ENCODE assay signal across 1 cellular context in the genomic region with DNA sequence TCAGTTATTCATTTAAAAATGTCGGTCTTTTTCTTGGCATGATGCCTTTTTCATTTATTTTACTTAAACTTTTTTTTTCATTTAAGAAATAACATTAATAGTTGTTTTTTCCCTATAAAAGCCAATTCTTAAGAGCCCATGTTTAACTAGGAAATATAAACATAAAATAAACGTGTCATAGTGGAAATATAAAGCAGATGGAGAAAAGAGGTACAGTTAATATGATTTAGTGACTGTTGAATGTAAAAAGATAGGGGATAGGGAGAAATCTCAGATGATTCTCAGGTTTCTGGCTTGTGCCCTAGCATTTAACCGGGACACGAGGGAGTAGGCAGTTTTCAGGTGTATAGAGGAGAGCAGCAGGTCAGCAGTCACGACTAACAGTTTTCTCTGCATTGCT. TPM values are rescaled to one million over a fixed set of nuclear protein-coding genes. Genes with fewer than 3 reads are reported as not detected.
"Had no signal": no experiment of that assay in that cellular context is flagged by ENCODE, and none has a peak within 500 bp of the region (broad histone marks: within the 10 kb centered on the region; RNA-seq: fewer than 3 reads in every experiment).

No MANE protein-coding gene starts in this region.

RNA-seq across cellular contexts. Expression of a gene that starts 7.6 kb away (rescaled TPM):
- total RNA-seq: G401 had no signal
